In genomic region chr17:48456584-48456983, GRCh38 we compare ENCODE assay signal across 10 cellular contexts. TPM values are rescaled to one million over a fixed set of nuclear protein-coding genes. Genes with fewer than 3 reads are reported as not detected.
A peak's percentile ranks its signal among the peaks of the same experiment; 100 is the strongest.
DNase-seq lines count a peak whose midpoint lies in the region; ATAC-seq and TF ChIP-seq lines count a peak whose summit lies in the region.
"Had no signal": no experiment of that assay in that cellular context is flagged by ENCODE, and none has a peak within 500 bp of the region (broad histone marks: within the 10 kb centered on the region; RNA-seq: fewer than 3 reads in every experiment).

No MANE protein-coding gene starts in this region.

- ATAC-seq in GM18517 (IDR thresholded peaks at IDR 0.05; ENCODE audit: unreplicated experiment) (no peak), GM18909 (IDR thresholded peaks at IDR 0.05; ENCODE audit: poor library complexity, unreplicated experiment) (no peak), HG03342 (IDR thresholded peaks at IDR 0.05; ENCODE audit: unreplicated experiment) (no peak)

- H3K27me3 Mint-ChIP-seq in brain, result peaks cover 67% of the 10 kb centered on the region
- H3K27me3 Mint-ChIP-seq in neural progenitor cell (ENCODE audit: insufficient read depth, low read depth), result peaks cover 21% of the 10 kb centered on the region

- H3K4me2 ChIP-seq in neural progenitor cell, result peak overlapping the region; percentile 83

- H3K9me3 Mint-ChIP-seq in brain (peaks cover 0 to 13% (median 3%) of the 10 kb centered on the region in 5 experiments), neural progenitor cell (peaks cover 3% of the 10 kb centered on the region)

- DNase-seq in NCI-H510A (lab: John Stamatoyannopoulos, UW) (peak; percentile 46), NCI-H510A treated with DMSO at 0.1 percent for 48 hours (lab: John Stamatoyannopoulos, UW) (no peak), NCI-H69 (lab: John Stamatoyannopoulos, UW) (peak; percentile 79), neural progenitor cell (ENCODE audit: low spot score) (peak; percentile 48)
- DNase-seq: NCI-H187 had no signal

- H3F3A ChIP-seq in neural progenitor cell (ENCODE audit: low read depth), result no peaks in the 10 kb centered on the region

- no peaks in the 10 kb centered on the region for H3K4me1 ChIP-seq in neural progenitor cell

- H3K9ac ChIP-seq in neural progenitor cell, result no peak overlapping the region

- H3K36me3 ChIP-seq in neural progenitor cell, result no peaks in the 10 kb centered on the region

- H3K27ac ChIP-seq in neural progenitor cell, result no peak overlapping the region

- H3K4me3 Mint-ChIP-seq in brain (peak overlapping the region in 3 of 5 experiments; percentile 28 to 71 (median 56)), neural progenitor cell (peak overlapping the region; percentile 63)

- H3K36me3 Mint-ChIP-seq in brain (no peaks in the 10 kb centered on the region), neural progenitor cell (no peaks in the 10 kb centered on the region)

- H2AFZ ChIP-seq in neural progenitor cell (replicated peaks), result no peak overlapping the region

- peak overlapping the region; percentile 32 for H3K4me3 ChIP-seq in neural progenitor cell

- H3K27me3 ChIP-seq in neural progenitor cell, result peaks cover 93% of the 10 kb centered on the region

- no peak for TF ChIP-seq CTCF in brain (conservative IDR thresholded peaks at IDR 0.05)
- TF ChIP-seq CTCF in neural progenitor cell (IDR thresholded peaks at IDR 0.05), result no peak

- peaks cover 12% of the 10 kb centered on the region for H3K4me1 Mint-ChIP-seq in brain
- peaks cover 11% of the 10 kb centered on the region for H3K4me1 Mint-ChIP-seq in neural progenitor cell

- H4K20me1 ChIP-seq in neural progenitor cell (ENCODE audit: low read depth), result no peaks in the 10 kb centered on the region

- H3K27ac Mint-ChIP-seq in brain (peak overlapping the region in 2 of 5 experiments; percentile 39 to 51), neural progenitor cell (no peak overlapping the region)

- H3K79me2 ChIP-seq in neural progenitor cell (ENCODE audit: low read depth), result no peaks in the 10 kb centered on the region

- H3K9me3 ChIP-seq in neural progenitor cell (ENCODE audit: low read depth), result no peaks in the 10 kb centered on the region

RNA-seq across cellular contexts. Expression of gene SKAP1, which starts 26.6 kb away (rescaled TPM):
- 4.8 TPM for polyA plus RNA-seq in brain (ENCODE audit: insufficient read depth, low read depth, low replicate concordance)
- total RNA-seq in neural progenitor cell (ENCODE audit: low replicate concordance), result not detected in 2 replicates
- polyA plus RNA-seq: AG04450 had no signal
